ENCODE assay signal across 24 cellular contexts in genomic region chr1:150511985-150512660, GRCh38. TPM values are rescaled to one million over a fixed set of nuclear protein-coding genes. Genes with fewer than 3 reads are reported as not detected.
"Had no signal": no experiment of that assay in that cellular context is flagged by ENCODE, and none has a peak within 500 bp of the region (broad histone marks: within the 10 kb centered on the region; RNA-seq: fewer than 3 reads in every experiment).

No MANE protein-coding gene starts in this region.

- H3K4me2 ChIP-seq: hepatocyte, SK-N-SH had no signal

- H3K36me3 ChIP-seq: breast epithelium, thoracic aorta had no signal

- H3K27me3 ChIP-seq: breast epithelium, hepatocyte, right lobe of liver had no signal

- DNase-seq: activated CD4-positive, alpha-beta T cell treated with anti-CD3 and anti-CD28 coated beads for 4 hours; activated CD8-positive, alpha-beta T cell treated with anti-CD3 and anti-CD28 coated beads, Interleukin-2, amount 10 ng/mL, durations not matched to agents 7 days and 5 days; activated naive CD4-positive, alpha-beta T cell treated with anti-CD3 and anti-CD28 coated beads, Interleukin-2, amount 50 U/mL, for 16 hours; activated T-cell treated with anti-CD3 and anti-CD28 coated beads, Interleukin-2, amount 50 U/mL, for 24 hours; cerebellar nuclear complex; cortex of kidney; effector CD4-positive, alpha-beta T cell; left cardiac atrium; SK-N-SH; small intestine; stimulated activated CD4-positive, alpha-beta T cell treated with anti-CD3 and anti-CD28 coated beads, Interleukin-4, amount 100 ng/mL, for 4 hours had no signal

- H3K9me3 ChIP-seq: breast epithelium, psoas muscle, right lobe of liver, SK-N-SH, thoracic aorta had no signal

- H3K9me3 Mint-ChIP-seq: activated T-cell treated with anti-CD3 and anti-CD28 coated beads, Interleukin-2, amount 50 U/mL, for 24 hours; natural killer cell treated with Interleukin-12 subunit alpha and Interleukin-12 subunit beta and Interleukin-15 and Interleukin-18, amount 100 ng/mL, for 72 hours; stimulated activated memory B cell treated with anti-CD40 and anti-IgM and Interleukin-4, amounts not matched to agents 10 μg/mL and 1 μg/mL and 100 μg/mL, for 72 hours; T-helper 2 cell treated with Interferon-gamma antibody and Interleukin-4, amounts not matched to agents 5 μg/mL and 100 μg/mL, for 36 hours had no signal

- H3K4me3 ChIP-seq: breast epithelium, hepatocyte, lung, psoas muscle, right lobe of liver, thoracic aorta had no signal

- H3K79me2 ChIP-seq: hepatocyte had no signal

- H3K4me3 Mint-ChIP-seq: activated CD8-positive, alpha-beta T cell treated with anti-CD3 and anti-CD28 coated beads, Interleukin-2, amount 10 ng/mL, durations not matched to agents 7 days and 5 days; activated T-cell treated with anti-CD3 and anti-CD28 coated beads, Interleukin-2, amount 50 U/mL, for 24 hours; natural killer cell treated with Interleukin-12 subunit alpha and Interleukin-12 subunit beta and Interleukin-15 and Interleukin-18, amount 100 ng/mL, for 72 hours; stimulated activated memory B cell treated with anti-CD40 and anti-IgM and Interleukin-4, amounts not matched to agents 10 μg/mL and 1 μg/mL and 100 μg/mL, for 72 hours; T-helper 2 cell treated with Interferon-gamma antibody and Interleukin-4, amounts not matched to agents 5 μg/mL and 100 μg/mL, for 36 hours had no signal

- H3K27ac Mint-ChIP-seq: activated CD8-positive, alpha-beta T cell treated with anti-CD3 and anti-CD28 coated beads, Interleukin-2, amount 10 ng/mL, durations not matched to agents 7 days and 5 days; activated T-cell treated with anti-CD3 and anti-CD28 coated beads, Interleukin-2, amount 50 U/mL, for 24 hours; stimulated activated memory B cell treated with anti-CD40 and anti-IgM and Interleukin-4, amounts not matched to agents 10 μg/mL and 1 μg/mL and 100 μg/mL, for 72 hours; T-helper 2 cell treated with Interferon-gamma antibody and Interleukin-4, amounts not matched to agents 5 μg/mL and 100 μg/mL, for 36 hours had no signal

- FAIRE-seq: astrocyte, small intestine, TTC549 had no signal

- H3K27ac ChIP-seq: breast epithelium, hepatocyte, psoas muscle, right lobe of liver, thoracic aorta had no signal

- H2AFZ ChIP-seq: hepatocyte had no signal

- ATAC-seq: activated CD8-positive, alpha-beta T cell treated with anti-CD3 and anti-CD28 coated beads, Interleukin-2, amount 10 ng/mL, durations not matched to agents 7 days and 5 days; left cardiac atrium; natural killer cell treated with Interleukin-12 subunit alpha and Interleukin-12 subunit beta and Interleukin-15 and Interleukin-18, amount 100 ng/mL, for 72 hours; psoas muscle; right lobe of liver; stimulated activated memory B cell treated with anti-CD40 and anti-IgM and Interleukin-4, amounts not matched to agents 10 μg/mL and 1 μg/mL and 100 μg/mL, for 72 hours had no signal

- H3K4me1 ChIP-seq: breast epithelium had no signal

- H3K9ac ChIP-seq: SK-N-SH had no signal

- H3K27me3 Mint-ChIP-seq: activated T-cell treated with anti-CD3 and anti-CD28 coated beads, Interleukin-2, amount 50 U/mL, for 24 hours; natural killer cell treated with Interleukin-12 subunit alpha and Interleukin-12 subunit beta and Interleukin-15 and Interleukin-18, amount 100 ng/mL, for 72 hours; stimulated activated memory B cell treated with anti-CD40 and anti-IgM and Interleukin-4, amounts not matched to agents 10 μg/mL and 1 μg/mL and 100 μg/mL, for 72 hours had no signal

- H3K36me3 Mint-ChIP-seq: natural killer cell treated with Interleukin-12 subunit alpha and Interleukin-12 subunit beta and Interleukin-15 and Interleukin-18, amount 100 ng/mL, for 72 hours had no signal

RNA-seq across cellular contexts. Expression of gene FALEC, which starts 3.4 kb away (rescaled TPM):
- total RNA-seq: activated CD8-positive, alpha-beta T cell treated with anti-CD3 and anti-CD28 coated beads, Interleukin-2, amount 10 ng/mL, durations not matched to agents 7 days and 5 days; glomerular endothelial cell; hepatocyte; left cardiac atrium; lung; natural killer cell treated with Interleukin-12 subunit alpha and Interleukin-12 subunit beta and Interleukin-15 and Interleukin-18, amount 100 ng/mL, for 72 hours; psoas muscle; right lobe of liver; thoracic aorta; ureter had no signal

RNA-seq across cellular contexts. Expression of gene ADAMTSL4, which starts 37.1 kb away (rescaled TPM):
- total RNA-seq: activated CD8-positive, alpha-beta T cell treated with anti-CD3 and anti-CD28 coated beads, Interleukin-2, amount 10 ng/mL, durations not matched to agents 7 days and 5 days had no signal
